ENCODE assay signal across 12 cellular contexts in genomic region chr9:77953590-77953989, GRCh38.
A peak's percentile ranks its signal among the peaks of the same experiment; 100 is the strongest.
DNase-seq lines count a peak whose midpoint lies in the region; ATAC-seq and TF ChIP-seq lines count a peak whose summit lies in the region.
"Had no signal": no experiment of that assay in that cellular context is flagged by ENCODE, and none has a peak within 500 bp of the region (broad histone marks: within the 10 kb centered on the region; RNA-seq: fewer than 3 reads in every experiment).

No MANE protein-coding gene starts in this region.

- no peak overlapping the region for H3K9ac ChIP-seq in fibroblast of lung (ENCODE audit: insufficient read depth, low read length)
- H3K9ac ChIP-seq in skeletal muscle tissue (ENCODE audit: low read depth in 1 of 3, low read length in 3 of 3), result no peak overlapping the region

- H3K27me3 ChIP-seq in fibroblast of lung (ENCODE audit: control insufficient read depth, insufficient read depth, low read length) (no peaks in the 10 kb centered on the region), skeletal muscle tissue (ENCODE audit: control insufficient read depth in 3 of 3, insufficient read depth in 3 of 3, low read length in 3 of 3) (no peaks in the 10 kb centered on the region)
- H3K27me3 ChIP-seq: spleen had no signal

- DNase-seq in NCI-H2107 treated with DMSO at 0.1 percent for 48 hours (lab: John Stamatoyannopoulos, UW; ENCODE audit: unreplicated experiment) (peak; percentile 51), NCI-H2107 (lab: John Stamatoyannopoulos, UW) (no peak), NCI-H524 (lab: John Stamatoyannopoulos, UW) (peak; percentile 37 to 75), fibroblast of lung (ENCODE audit: low read depth in 2 of 2) (peak; percentile 28 to 29), HEK293T (ENCODE audit: extremely low spot score) (no peak)
- DNase-seq: activated CD4-positive, alpha-beta T cell treated with anti-CD3 and anti-CD28 coated beads, Interleukin-2, amount 50 U/mL, for 4 hours; activated gamma-delta T cell; naive thymus-derived CD8-positive, alpha-beta T cell; spleen had no signal

- POLR2A ChIA-PET in HEK293T (lab: Yijun Ruan, JAX), result no interaction called here

- H3K27ac ChIP-seq in fibroblast of lung (ENCODE audit: insufficient read depth, low read length) (no peak overlapping the region), skeletal muscle tissue (ENCODE audit: low read depth, low read length) (peak overlapping the region; percentile 29)

- H3K4me3 ChIP-seq in fibroblast of lung (replicated peaks in 1 of 4; ENCODE audit: control extremely low read depth in 1 of 4, insufficient read depth in 1 of 4, low read depth in 3 of 4, low read length in 4 of 4) (no peak overlapping the region), skeletal muscle tissue (ENCODE audit: low read length in 3 of 3) (no peak overlapping the region)
- H3K4me3 ChIP-seq: spleen had no signal

- no peak overlapping the region for H2AFZ ChIP-seq in fibroblast of lung (ENCODE audit: low read length)

- no peaks in the 10 kb centered on the region for H3K9me3 ChIP-seq in fibroblast of lung (ENCODE audit: control insufficient read depth, insufficient read depth, low read depth, low read length)
- H3K9me3 ChIP-seq in skeletal muscle tissue (ENCODE audit: control insufficient read depth in 3 of 3, low read length in 3 of 3), result no peaks in the 10 kb centered on the region
- H3K9me3 ChIP-seq: spleen had no signal

- ATAC-seq in GM19328 (IDR thresholded peaks at IDR 0.05; ENCODE audit: unreplicated experiment), result no peak
- ATAC-seq in GM18868 (IDR thresholded peaks at IDR 0.05; ENCODE audit: unreplicated experiment), result no peak
- ATAC-seq: naive thymus-derived CD8-positive, alpha-beta T cell had no signal

- CTCF ChIA-PET in HEK293T (lab: Yijun Ruan, JAX), result no interaction called here

- no peaks in the 10 kb centered on the region for H4K20me1 ChIP-seq in fibroblast of lung (ENCODE audit: control insufficient read depth, extremely low read depth, insufficient read depth, low read length)

- H3K36me3 ChIP-seq in fibroblast of lung (ENCODE audit: control insufficient read depth, insufficient read depth, low read length) (no peaks in the 10 kb centered on the region), skeletal muscle tissue (ENCODE audit: control insufficient read depth in 3 of 3, insufficient read depth in 3 of 3, low read length in 3 of 3) (no peaks in the 10 kb centered on the region)
- H3K36me3 ChIP-seq: spleen had no signal

- H3K4me1 ChIP-seq in fibroblast of lung (ENCODE audit: control insufficient read depth, extremely low read depth, insufficient read depth, low read length), result peaks cover 9% of the 10 kb centered on the region
- peaks cover 20 to 30% (median 25%) of the 10 kb centered on the region in 3 donors for H3K4me1 ChIP-seq in skeletal muscle tissue (ENCODE audit: control insufficient read depth in 3 of 3, insufficient read depth in 3 of 3, low read length in 3 of 3)

- no peak overlapping the region for H3K4me2 ChIP-seq in fibroblast of lung (ENCODE audit: extremely low read depth, insufficient read depth, low read length)

- H3K79me2 ChIP-seq in fibroblast of lung (ENCODE audit: control insufficient read depth, insufficient read depth, low read length), result peaks cover 3% of the 10 kb centered on the region

- TF ChIP-seq CTCF in fibroblast of lung (conservative IDR thresholded peaks at IDR 0.05 in 1 of 2, IDR thresholded peaks at IDR 0.05 in 1 of 2; ENCODE audit: low read depth in 1 of 2, low read length in 2 of 2), result no peak

TF ChIP-seq in HEK293T, 16 proteins besides CTCF, POLR2A, EP300 and RAD21:
- TF ChIP-seq BHLHE40 (IDR thresholded peaks at IDR 0.05; ENCODE audit: borderline replicate concordance) (no peak), ZNF384 (IDR thresholded peaks at IDR 0.05) (no peak)

Comparison
In these comparisons a context has a peak if more than half of its experiments do, and no peak if none do; other contexts are left out.
1. DNase-seq: peak in NCI-H2107 treated with DMSO at 0.1 percent for 48 hours (single experiment), NCI-H524 (2 of 2) and fibroblast of lung (2 of 2); none in NCI-H2107 (single experiment) and HEK293T (single experiment).